In genomic region chr6:2305951-2306350, GRCh38 we compare ENCODE assay signal across 6 cellular contexts.
"Had no signal": no experiment of that assay in that cellular context is flagged by ENCODE, and none has a peak within 500 bp of the region (broad histone marks: within the 10 kb centered on the region; RNA-seq: fewer than 3 reads in every experiment).

No MANE protein-coding gene starts in this region.

- FAIRE-seq: HepG2, HTR-8/SVneo, K562 had no signal

- DNase-seq: IMR-90, KBM-7 had no signal

- H3K27ac ChIP-seq: HL-60 had no signal

- H3K4me3 ChIP-seq: K562 had no signal
